ENCODE assay signal across 13 cellular contexts in the genomic region with DNA sequence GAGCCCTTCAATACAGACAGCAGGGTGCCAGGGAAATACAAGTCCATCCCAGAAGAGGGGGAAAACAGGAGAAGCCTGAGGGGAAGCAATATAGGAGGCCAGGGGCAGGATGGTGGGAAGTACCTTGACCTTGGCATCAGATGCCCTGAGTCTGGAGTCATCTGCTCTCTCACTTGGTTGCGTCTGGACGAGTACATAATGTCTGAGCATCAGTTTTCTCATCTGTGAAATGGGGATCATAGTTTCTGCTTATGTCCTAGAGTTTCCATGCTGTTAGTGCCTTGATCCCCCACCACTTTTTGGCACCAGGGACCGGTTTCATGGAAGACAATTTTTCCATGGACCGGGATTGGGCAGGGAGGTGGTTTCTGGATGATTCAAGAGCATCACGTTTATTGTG. TPM values are rescaled to one million over a fixed set of nuclear protein-coding genes. Genes with fewer than 3 reads are reported as not detected.
DNase-seq lines count a peak whose midpoint lies in the region; ATAC-seq and TF ChIP-seq lines count a peak whose summit lies in the region.
"Had no signal": no experiment of that assay in that cellular context is flagged by ENCODE, and none has a peak within 500 bp of the region (broad histone marks: within the 10 kb centered on the region; RNA-seq: fewer than 3 reads in every experiment).

No MANE protein-coding gene starts in this region.

- H3K36me3 Mint-ChIP-seq in T-helper 2 cell treated with Interferon-gamma antibody and Interleukin-4, amounts not matched to agents 5 μg/mL and 100 μg/mL, for 36 hours (ENCODE audit: low read depth), result peaks cover 39% of the 10 kb centered on the region
- peaks cover 0 to 2% (median 0%) of the 10 kb centered on the region in 3 experiments; a peak in 2 of 7 replicates for H3K36me3 Mint-ChIP-seq in H9 (ENCODE audit: insufficient read depth in 1 of 3, low read depth in 3 of 3)

- no CpG with 5 or more reads among the region's 5 CpGs for WGBS in H9 (ENCODE audit: extremely low coverage, insufficient read length, low lambda C conversion rate)

- no peak overlapping the region for H3T11ph ChIP-seq in H9 (ENCODE audit: low read length)

- no peak overlapping the region for H4K5ac ChIP-seq in H9 (ENCODE audit: insufficient read length, low read depth, low read length)

- no peak overlapping the region for H4K8ac ChIP-seq in H9 (replicated peaks; ENCODE audit: insufficient read length, low read depth, low read length)

- no peak overlapping the region for H3K4ac ChIP-seq in H9 (ENCODE audit: low read depth, low read length)

- H3K4me2 ChIP-seq in H9 (ENCODE audit: insufficient read depth, insufficient read length, low read length) (no peak overlapping the region), osteoblast (ENCODE audit: insufficient read depth, low read length) (no peak overlapping the region)

- H3K9me3 Mint-ChIP-seq in T-helper 2 cell treated with Interferon-gamma antibody and Interleukin-4, amounts not matched to agents 5 μg/mL and 100 μg/mL, for 36 hours, result no peaks in the 10 kb centered on the region
- no peaks in the 10 kb centered on the region for H3K9me3 Mint-ChIP-seq in H9

- H3K4me1 ChIP-seq in H9 (ENCODE audit: insufficient read depth, low read length) (peaks cover 5% of the 10 kb centered on the region; the same call in 1 of the 2 replicates), adipocyte (ENCODE audit: control insufficient read depth, insufficient read depth, low read length) (peaks cover 61% of the 10 kb centered on the region), osteoblast (ENCODE audit: insufficient read depth, low read length) (peaks cover 16% of the 10 kb centered on the region)

- H3K23me2 ChIP-seq in H9 (ENCODE audit: insufficient read length, low read depth, low read length, poor library complexity, severe bottlenecking), result peaks cover 4% of the 10 kb centered on the region

- H3K79me1 ChIP-seq in H9 (ENCODE audit: insufficient read depth, low read depth, low read length, poor library complexity, severe bottlenecking), result no peaks in the 10 kb centered on the region

- H3K14ac ChIP-seq in H9 (ENCODE audit: insufficient read depth, low read length), result no peak overlapping the region

- no peak overlapping the region for H3K23ac ChIP-seq in H9 (ENCODE audit: insufficient read length, low read depth, low read length)

- no peak overlapping the region for H3K18ac ChIP-seq in H9 (ENCODE audit: insufficient read length, low read depth, low read length)

- H3K9me3 ChIP-seq in H9 (ENCODE audit: control insufficient read depth, low read depth, low read length) (no peaks in the 10 kb centered on the region), adipocyte (ENCODE audit: control insufficient read depth, low read length) (no peaks in the 10 kb centered on the region), osteoblast (ENCODE audit: low read depth, low read length) (no peaks in the 10 kb centered on the region)
- H3K9me3 ChIP-seq: heart right ventricle had no signal

- no peaks in the 10 kb centered on the region; the same call in 1 of the 2 replicates for H3K27me3 ChIP-seq in H9 (ENCODE audit: insufficient read depth, low read length)
- H3K27me3 ChIP-seq in adipocyte (replicated peaks; ENCODE audit: control insufficient read depth, insufficient read depth, low read length), result no peaks in the 10 kb centered on the region
- no peaks in the 10 kb centered on the region for H3K27me3 ChIP-seq in osteoblast (ENCODE audit: insufficient read depth, low read length)
- H3K27me3 ChIP-seq: heart right ventricle had no signal

- H3K36me3 ChIP-seq in adipocyte (ENCODE audit: control insufficient read depth, insufficient read depth, low read length, severe bottlenecking), result peaks cover 22% of the 10 kb centered on the region
- no peaks in the 10 kb centered on the region for H3K36me3 ChIP-seq in osteoblast (ENCODE audit: insufficient read depth, low read length)

- no peak overlapping the region for H3K27ac ChIP-seq in H9 (ENCODE audit: insufficient read length, low read depth, low read length)
- no peak overlapping the region for H3K27ac ChIP-seq in osteoblast (ENCODE audit: low read depth, low read length)
- H3K27ac ChIP-seq: SK-N-MC had no signal

- H3K27ac Mint-ChIP-seq in T-helper 2 cell treated with Interferon-gamma antibody and Interleukin-4, amounts not matched to agents 5 μg/mL and 100 μg/mL, for 36 hours, result peak overlapping the region; percentile 42
- no peak overlapping the region for H3K27ac Mint-ChIP-seq in H9

- no peak for ATAC-seq in GM19455 (IDR thresholded peaks at IDR 0.05; ENCODE audit: unreplicated experiment)
- ATAC-seq: esophagus mucosa, HCT116, heart right ventricle, left colon had no signal

- no peak overlapping the region for H2BK5ac ChIP-seq in H9 (ENCODE audit: insufficient read length, low read length)

- H4K20me1 ChIP-seq in H9 (ENCODE audit: control insufficient read depth, insufficient read depth, insufficient read length), result no peaks in the 10 kb centered on the region
- H4K20me1 ChIP-seq in osteoblast (ENCODE audit: insufficient read depth, low read length), result no peaks in the 10 kb centered on the region

- DNase-seq in T-helper 2 cell treated with Interferon-gamma antibody and Interleukin-4, amounts not matched to agents 5 μg/mL and 100 μg/mL, for 36 hours (ENCODE audit: low spot score), result no peak
- DNase-seq in T-helper 2 cell (no peak), H9 (peak; percentile 16), adipocyte (ENCODE audit: low read depth) (no peak), osteoblast (ENCODE audit: insufficient read length, low spot score, missing footprints) (peak; percentile 73), NCI-H1105 treated with DMSO at 0.1 percent for 48 hours (lab: John Stamatoyannopoulos, UW) (no peak), cerebellar cortex (ENCODE audit: low spot score) (no peak)

- H3K4me3 ChIP-seq in adipocyte (ENCODE audit: low read length), result peak overlapping the region; percentile 81
- H3K4me3 ChIP-seq in osteoblast (ENCODE audit: insufficient read depth, low read length), result no peak overlapping the region
- H3K4me3 ChIP-seq: SK-N-MC had no signal

- H3K79me2 ChIP-seq in H9 (ENCODE audit: insufficient read depth, low read length) (no peaks in the 10 kb centered on the region), osteoblast (ENCODE audit: insufficient read depth, low read length) (no peaks in the 10 kb centered on the region)

- H3K4me3 Mint-ChIP-seq in T-helper 2 cell treated with Interferon-gamma antibody and Interleukin-4, amounts not matched to agents 5 μg/mL and 100 μg/mL, for 36 hours, result peak overlapping the region; percentile 93
- H3K4me3 Mint-ChIP-seq in H9, result no peak overlapping the region

- H2BK12ac ChIP-seq in H9 (ENCODE audit: insufficient read length, low read depth, low read length), result no peak overlapping the region

- no peak overlapping the region for H3K56ac ChIP-seq in H9 (ENCODE audit: insufficient read length, low read depth, low read length)

- H2AFZ ChIP-seq in H9 (ENCODE audit: low read length) (no peak overlapping the region), osteoblast (ENCODE audit: low read length) (no peak overlapping the region)

- no peak overlapping the region for H2BK20ac ChIP-seq in H9 (ENCODE audit: low read depth, low read length, poor library complexity, severe bottlenecking)

- no peak overlapping the region for H2BK15ac ChIP-seq in H9 (ENCODE audit: low read depth, low read length)

- H3K9ac ChIP-seq in H9 (ENCODE audit: extremely low read depth, insufficient read length, low read length), result no peak overlapping the region
- H3K9ac ChIP-seq in adipocyte (ENCODE audit: low read length), result no peak overlapping the region

- no peak overlapping the region for H4K91ac ChIP-seq in H9 (ENCODE audit: insufficient read length, low read depth, low read length)

- H2AK5ac ChIP-seq in H9 (ENCODE audit: insufficient read length, low read length), result no peak overlapping the region

- no peak for TF ChIP-seq CTCF in H9 (conservative IDR thresholded peaks at IDR 0.05)
- TF ChIP-seq CTCF in osteoblast (IDR thresholded peaks at IDR 0.05; ENCODE audit: extremely low read depth, low read depth, low read length), result no peak

- H2BK120ac ChIP-seq in H9 (ENCODE audit: low read depth, low read length, poor library complexity, severe bottlenecking), result no peak overlapping the region

- H3K27me3 Mint-ChIP-seq in T-helper 2 cell treated with Interferon-gamma antibody and Interleukin-4, amounts not matched to agents 5 μg/mL and 100 μg/mL, for 36 hours (ENCODE audit: low read depth), result no peaks in the 10 kb centered on the region
- H3K27me3 Mint-ChIP-seq in H9 (ENCODE audit: low read depth), result peaks cover 38% of the 10 kb centered on the region

- H3K4me1 Mint-ChIP-seq in T-helper 2 cell treated with Interferon-gamma antibody and Interleukin-4, amounts not matched to agents 5 μg/mL and 100 μg/mL, for 36 hours (ENCODE audit: low read depth), result peaks cover 52% of the 10 kb centered on the region
- peaks cover 4 to 18% of the 10 kb centered on the region in 2 experiments for H3K4me1 Mint-ChIP-seq in H9

RNA-seq across cellular contexts. Expression of a gene that starts 2.3 kb away (rescaled TPM):
- total RNA-seq in H9 (2021) (4.3 and 6.4 TPM in 2 replicates), osteoblast (35.5 and 38.6 TPM in 2 replicates)

RNA-seq across cellular contexts. Expression of a gene that starts 14.4 kb away (rescaled TPM):
- total RNA-seq in H9 (2021) (42.9 and 46.2 TPM in 2 replicates), osteoblast (22.8 and 23.6 TPM in 2 replicates)

Comparison
In these comparisons a context has a peak if more than half of its experiments do, and no peak if none do; other contexts are left out.
1. DNase-seq: peak in H9 (single experiment) and osteoblast (single experiment); none in T-helper 2 cell treated with Interferon-gamma antibody and Interleukin-4, amounts not matched to agents 5 μg/mL and 100 μg/mL, for 36 hours (single experiment), T-helper 2 cell (0 of 5), adipocyte (single experiment), NCI-H1105 treated with DMSO at 0.1 percent for 48 hours (single experiment) and cerebellar cortex (single experiment).